ENCODE assay signal across 12 cellular contexts in the genomic region with DNA sequence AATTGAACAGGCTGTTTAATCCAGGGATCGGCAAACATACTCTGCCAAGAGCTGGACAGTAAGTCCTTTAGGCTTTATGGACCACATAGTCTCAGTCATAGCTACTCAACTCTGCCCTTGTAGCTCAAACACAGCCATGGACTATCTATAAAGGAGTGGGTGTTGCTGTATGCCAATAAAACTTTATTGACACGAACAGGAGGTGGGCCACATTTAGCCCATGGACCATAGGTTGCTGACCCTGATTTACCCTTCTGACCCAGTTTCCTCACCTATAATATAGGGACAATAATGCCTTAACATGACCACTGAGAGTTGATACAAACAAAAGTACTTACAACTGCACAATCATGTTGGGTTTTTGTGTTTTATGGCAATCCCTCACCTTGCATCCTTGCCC.
DNase-seq lines count a peak whose midpoint lies in the region; ATAC-seq and TF ChIP-seq lines count a peak whose summit lies in the region.
"Had no signal": no experiment of that assay in that cellular context is flagged by ENCODE, and none has a peak within 500 bp of the region (broad histone marks: within the 10 kb centered on the region; RNA-seq: fewer than 3 reads in every experiment).

No MANE protein-coding gene starts in this region.

- H3K9me3 ChIP-seq in lower lobe of right lung: no peaks in the 10 kb centered on the region
- no peaks in the 10 kb centered on the region for H3K9me3 ChIP-seq in stomach
- H3K9me3 ChIP-seq: A549 had no signal

- H3K27ac ChIP-seq in lower lobe of right lung: no peak overlapping the region
- no peak overlapping the region for H3K27ac ChIP-seq in stomach
- H3K27ac ChIP-seq: A549 had no signal

- intact Hi-C loops in lower lobe of right lung (cut with DNase I) (no loop called here), stomach (cut with DNase I; ENCODE audit: low total_unique reads) (no loop called here)

- no peaks in the 10 kb centered on the region for H3K36me3 Mint-ChIP-seq in activated T-cell treated with anti-CD3 and anti-CD28 coated beads, Interleukin-2, amount 50 U/mL, for 72 hours (ENCODE audit: insufficient read depth in 2 of 2)
- H3K36me3 Mint-ChIP-seq in activated T-helper 17 cell treated with anti-CD3 and anti-CD28 coated beads, Interleukin-2, amount 50 U/mL, for 72 hours (ENCODE audit: low read depth): no peaks in the 10 kb centered on the region
- H3K36me3 Mint-ChIP-seq: brain had no signal

- 85 to 93% (median 91%) methylated on average over 2 of the region's 2 CpGs for WGBS in stomach, 5 donors

- H3K27me3 ChIP-seq in lower lobe of right lung (ENCODE audit: low read depth) (peaks cover 51% of the 10 kb centered on the region), stomach (peaks cover 0 to 99% (median 21%) of the 10 kb centered on the region in 3 donors)

- H3K36me3 ChIP-seq in lower lobe of right lung: no peaks in the 10 kb centered on the region
- no peaks in the 10 kb centered on the region for H3K36me3 ChIP-seq in stomach

- no peak for DNase-seq in activated T-cell treated with anti-CD3 and anti-CD28 coated beads, Interleukin-2, amount 50 U/mL, for 72 hours
- no peak for DNase-seq in activated T-cell treated with anti-CD3 and anti-CD28 coated beads, Interleukin-2, amount 50 U/mL, for 48 hours
- no peak for DNase-seq in lower lobe of right lung
- DNase-seq in stomach: no peak
- no peak for DNase-seq in NCI-H345 (lab: John Stamatoyannopoulos, UW)
- no peak for DNase-seq in hippocampal formation (lab: John Stamatoyannopoulos, UW)
- DNase-seq: foreskin melanocyte, HFFc6 had no signal

- no peak for TF ChIP-seq EP300 in stomach (IDR thresholded peaks at IDR 0.05)

- H3K4me3 Mint-ChIP-seq in activated T-cell treated with anti-CD3 and anti-CD28 coated beads, Interleukin-2, amount 50 U/mL, for 72 hours: peak overlapping the region; percentile 75 to 76
- H3K4me3 Mint-ChIP-seq in activated T-helper 17 cell treated with anti-CD3 and anti-CD28 coated beads, Interleukin-2, amount 50 U/mL, for 72 hours: peak overlapping the region; percentile 82
- H3K4me3 Mint-ChIP-seq: HFFc6 had no signal

- peaks cover 45% of the 10 kb centered on the region for H3K27me3 Mint-ChIP-seq in activated T-cell treated with anti-CD3 and anti-CD28 coated beads, Interleukin-2, amount 50 U/mL, for 72 hours (ENCODE audit: low read depth)
- peaks cover 32% of the 10 kb centered on the region for H3K27me3 Mint-ChIP-seq in activated T-helper 17 cell treated with anti-CD3 and anti-CD28 coated beads, Interleukin-2, amount 50 U/mL, for 72 hours

- TF ChIP-seq CTCF in lower lobe of right lung (IDR thresholded peaks at IDR 0.05): no peak
- TF ChIP-seq CTCF in stomach (IDR thresholded peaks at IDR 0.05): no peak

- H3K4me3 ChIP-seq in lower lobe of right lung (peak overlapping the region; percentile 50), stomach (peak overlapping the region in 3 of 4 donors; percentile 33 to 40 (median 38))
- H3K4me3 ChIP-seq: A549 had no signal

- H3K9me3 Mint-ChIP-seq in activated T-cell treated with anti-CD3 and anti-CD28 coated beads, Interleukin-2, amount 50 U/mL, for 72 hours: no peaks in the 10 kb centered on the region
- no peaks in the 10 kb centered on the region for H3K9me3 Mint-ChIP-seq in activated T-helper 17 cell treated with anti-CD3 and anti-CD28 coated beads, Interleukin-2, amount 50 U/mL, for 72 hours

- no peak for TF ChIP-seq POLR2A in stomach (IDR thresholded peaks at IDR 0.05)

- H3K4me1 ChIP-seq in lower lobe of right lung (peaks cover 12% of the 10 kb centered on the region), stomach (peaks cover 0 to 16% (median 11%) of the 10 kb centered on the region in 4 donors)
- H3K4me1 ChIP-seq: A549 had no signal

- no peak for ATAC-seq in activated T-cell treated with anti-CD3 and anti-CD28 coated beads, Interleukin-2, amount 50 U/mL, for 72 hours (replicated peaks in 1 of 2)
- no peak for ATAC-seq in activated T-helper 17 cell treated with anti-CD3 and anti-CD28 coated beads, Interleukin-2, amount 50 U/mL, for 72 hours (replicated peaks)
- ATAC-seq in lower lobe of right lung: no peak
- no peak for ATAC-seq in GM21447 (IDR thresholded peaks at IDR 0.05; ENCODE audit: unreplicated experiment)

- no peak overlapping the region for H3K27ac Mint-ChIP-seq in activated T-cell treated with anti-CD3 and anti-CD28 coated beads, Interleukin-2, amount 50 U/mL, for 72 hours
- no peak overlapping the region for H3K27ac Mint-ChIP-seq in activated T-helper 17 cell treated with anti-CD3 and anti-CD28 coated beads, Interleukin-2, amount 50 U/mL, for 72 hours
- H3K27ac Mint-ChIP-seq: HFFc6 had no signal

- H3K4me1 Mint-ChIP-seq in activated T-cell treated with anti-CD3 and anti-CD28 coated beads, Interleukin-2, amount 50 U/mL, for 72 hours (ENCODE audit: low read depth): peaks cover 13% of the 10 kb centered on the region
- peaks cover 4% of the 10 kb centered on the region for H3K4me1 Mint-ChIP-seq in activated T-helper 17 cell treated with anti-CD3 and anti-CD28 coated beads, Interleukin-2, amount 50 U/mL, for 72 hours
